In genomic region chr9:37965672-37966345, GRCh38 we compare ENCODE assay signal across 8 cellular contexts.
A peak's percentile ranks its signal among the peaks of the same experiment; 100 is the strongest.
DNase-seq lines count a peak whose midpoint lies in the region; ATAC-seq, FAIRE-seq and TF ChIP-seq lines count a peak whose summit lies in the region.
"Not testable (repeated sequence)": the region's sequence is repeated elsewhere in the genome, so short reads cannot be mapped to it uniquely, and the experiment has no call there.

No MANE protein-coding gene starts in this region.

- peak overlapping the region; percentile 63 for H3K4me3 Mint-ChIP-seq in Caco-2 (ENCODE audit: unreplicated experiment)
- not testable (repeated sequence) for H3K4me3 Mint-ChIP-seq in activated CD4-positive, alpha-beta T cell treated with anti-CD3 and anti-CD28 coated beads for 36 hours

- not testable (repeated sequence) for DNase-seq in Caco-2
- peak; percentile 25 for DNase-seq in Jurkat, Clone E6-1 (ENCODE audit: low read depth, low spot score)
- peak; percentile 18 for DNase-seq in activated CD4-positive, alpha-beta T cell treated with anti-CD3 and anti-CD28 coated beads for 36 hours
- DNase-seq in choroid plexus epithelial cell (ENCODE audit: low read depth) (peak; percentile 59), HepG2 (ENCODE audit: low spot score) (peak; percentile 29)
- peak; percentile 54 for DNase-seq in stimulated activated CD8-positive, alpha-beta memory T cell treated with anti-CD3 and anti-CD28 coated beads, Interleukin-4, amount 100 ng/mL, for 48 hours

- H3K36me3 Mint-ChIP-seq in Caco-2 (ENCODE audit: insufficient read depth, unreplicated experiment): peaks cover 39% of the 10 kb centered on the region
- not testable (repeated sequence) for H3K36me3 Mint-ChIP-seq in activated CD4-positive, alpha-beta T cell treated with anti-CD3 and anti-CD28 coated beads for 36 hours (ENCODE audit: low read depth)

- H3K27ac Mint-ChIP-seq in Caco-2 (ENCODE audit: unreplicated experiment): peak overlapping the region; percentile 90
- not testable (repeated sequence) for H3K27ac Mint-ChIP-seq in activated CD4-positive, alpha-beta T cell treated with anti-CD3 and anti-CD28 coated beads for 36 hours

- H3K9me3 Mint-ChIP-seq in Caco-2 (ENCODE audit: unreplicated experiment); activated CD4-positive, alpha-beta T cell treated with anti-CD3 and anti-CD28 coated beads for 36 hours (ENCODE audit: low read depth): not testable (repeated sequence)

- peak; percentile 65 for ATAC-seq in GM19452 (IDR thresholded peaks at IDR 0.05; ENCODE audit: unreplicated experiment)
- ATAC-seq in HG02840 (IDR thresholded peaks at IDR 0.05; ENCODE audit: low FRiP score, unreplicated experiment): peak; percentile 52
- peak; percentile 79 for ATAC-seq in activated CD4-positive, alpha-beta T cell treated with anti-CD3 and anti-CD28 coated beads for 36 hours
- not testable (repeated sequence) for ATAC-seq in HepG2

- not testable (repeated sequence) for BruUV-seq in Caco-2 (replicated peaks; lab: Mats Ljungman, UMichigan); HepG2 (replicated peaks; lab: Mats Ljungman, UMichigan)

- H3K9me3 ChIP-seq in Caco-2; HepG2 (ENCODE audit: low read length): not testable (repeated sequence)

- peak overlapping the region; percentile 58; the same call in 1 of the 2 replicates for H3K4me2 ChIP-seq in HepG2 (ENCODE audit: low read depth, low read length)

- POLR2A ChIA-PET in Caco-2 (lab: Charles Lee); activated CD4-positive, alpha-beta T cell treated with anti-CD3 and anti-CD28 coated beads for 36 hours (lab: Charles Lee): not testable (repeated sequence)
- POLR2A ChIA-PET in HepG2 (lab: Yijun Ruan, JAX): interaction anchor here (1.2 to 2.3 kb wide), 4 partner anchors 43 to 82 kb away, joined by 5 to 11 read pairs (median 8); no protein-coding TSS in a partner anchor

- WGBS in HepG2 (ENCODE audit: low lambda C conversion rate): 85% methylated on average over 5 of the region's 7 CpGs

- in situ Hi-C loops in HepG2 (cut with HindIII; ENCODE audit: extremely low pct_ligation_motif_present, low pct_unique_long_range_greater_than_20kb): not testable (repeated sequence)

- H3K4me1 Mint-ChIP-seq in Caco-2 (ENCODE audit: low read depth, unreplicated experiment): peaks cover 36% of the 10 kb centered on the region
- peaks cover 16% of the 10 kb centered on the region for H3K4me1 Mint-ChIP-seq in activated CD4-positive, alpha-beta T cell treated with anti-CD3 and anti-CD28 coated beads for 36 hours

- not testable (repeated sequence) for H3K27me3 ChIP-seq in Caco-2 (replicated peaks; ENCODE audit: control insufficient read depth, insufficient read depth, low read length); HepG2 (ENCODE audit: control insufficient read depth in 1 of 2, insufficient read depth in 2 of 2, low read length in 2 of 2)

- CTCF ChIA-PET in Caco-2 (lab: Charles Lee): interaction anchor here (2.5 kb wide), 1 partner anchor 52 kb away, joined by 10 read pairs; no protein-coding TSS in a partner anchor
- CTCF ChIA-PET in activated CD4-positive, alpha-beta T cell treated with anti-CD3 and anti-CD28 coated beads for 36 hours (lab: Charles Lee): interaction anchor here (1.0 to 1.5 kb wide), 3 partner anchors 9 to 55 kb away, joined by 3 to 4 read pairs (median 3); no protein-coding TSS in a partner anchor
- CTCF ChIA-PET in HepG2 (lab: Yijun Ruan, JAX; ENCODE audit: low intra/inter-chr PET ratio, low total read pairs): not testable (repeated sequence)

- not testable (repeated sequence) for H3K4me3 ChIP-seq in Caco-2 (ENCODE audit: low read depth, low read length); Jurkat, Clone E6-1 (ENCODE audit: low read length); choroid plexus epithelial cell (ENCODE audit: low read depth, low read length); HepG2 (replicated peaks in 1 of 3; ENCODE audit: insufficient read depth in 1 of 3, low read depth in 2 of 3, low read length in 3 of 3)

- H3K4me1 ChIP-seq in Caco-2: peaks cover 76% of the 10 kb centered on the region
- peaks cover 94% of the 10 kb centered on the region for H3K4me1 ChIP-seq in HepG2 (ENCODE audit: insufficient read depth, low read length)

- H3K27ac ChIP-seq in HepG2 (ENCODE audit: extremely low read length, insufficient read depth, low read length): peak overlapping the region; percentile 65

- intact Hi-C loops in Caco-2 (cut with micrococcal nuclease; ENCODE audit: unreplicated experiment) (loop anchor here (1.0 to 2.0 kb wide), 4 partner anchors 15 to 103 kb away; partner anchors contain the start of gene SHB), HepG2 (cut with micrococcal nuclease; ENCODE audit: unreplicated experiment) (loop anchor here (2.0 to 5.0 kb wide), 4 partner anchors 41 to 97 kb away; no protein-coding TSS in a partner anchor)
- intact Hi-C loops in activated CD4-positive, alpha-beta T cell treated with anti-CD3 and anti-CD28 coated beads for 36 hours (cut with DNase I, micrococcal nuclease): not testable (repeated sequence)

- not testable (repeated sequence) for TF ChIP-seq CTCF in Caco-2 (IDR thresholded peaks at IDR 0.05; ENCODE audit: insufficient read depth in 1 of 2, low read depth in 1 of 2, low read length in 1 of 2, severe bottlenecking in 1 of 2, unreplicated experiment in 1 of 2); choroid plexus epithelial cell (conservative IDR thresholded peaks at IDR 0.05; ENCODE audit: low read depth, low read length); HepG2 (CRISPR knock-in tag; IDR thresholded peaks at IDR 0.05)

- H2AFZ ChIP-seq in HepG2 (ENCODE audit: low read length): not testable (repeated sequence)

- TF ChIP-seq EP300 in HepG2 (IDR thresholded peaks at IDR 0.05; ENCODE audit: low read depth in 2 of 2, low read length in 2 of 2); HepG2 (CRISPR knock-in tag; IDR thresholded peaks at IDR 0.05; ENCODE audit: borderline replicate concordance): not testable (repeated sequence)

- peak overlapping the region; percentile 38 for H3K9ac ChIP-seq in HepG2 (ENCODE audit: insufficient read depth, low read depth, low read length)

- H4K20me1 ChIP-seq in HepG2 (ENCODE audit: insufficient read depth, low read length): peaks cover 62% of the 10 kb centered on the region

- peaks cover 21% of the 10 kb centered on the region for H3K79me2 ChIP-seq in HepG2 (ENCODE audit: insufficient read depth, low read length)

- H3K36me3 ChIP-seq in Caco-2 (ENCODE audit: control insufficient read depth, insufficient read depth, low read length): not testable (repeated sequence)
- peaks cover 14 to 59% of the 10 kb centered on the region in 2 experiments for H3K36me3 ChIP-seq in HepG2 (replicated peaks in 1 of 2; ENCODE audit: control insufficient read depth in 1 of 2, insufficient read depth in 2 of 2, low read length in 2 of 2)

- H3K27me3 Mint-ChIP-seq in Caco-2 (ENCODE audit: insufficient read depth, unreplicated experiment); activated CD4-positive, alpha-beta T cell treated with anti-CD3 and anti-CD28 coated beads for 36 hours: not testable (repeated sequence)

- not testable (repeated sequence) for TF ChIP-seq RAD21 in HepG2 (CRISPR knock-in tag; IDR thresholded peaks at IDR 0.05)

- not testable (repeated sequence) for TF ChIP-seq POLR2A in HepG2 (IDR thresholded peaks at IDR 0.05; ENCODE audit: insufficient read depth in 1 of 2, low read depth in 2 of 2, low read length in 2 of 2)

- not testable (repeated sequence) for FAIRE-seq in HepG2 (lab: Jason Lieb, UNC)

TF ChIP-seq in HepG2, 621 proteins besides CTCF, POLR2A, EP300 and RAD21:
- TF ChIP-seq RARA (CRISPR knock-in tag; IDR thresholded peaks at IDR 0.05): 0 out of 2 replicates have a peak, but pooled peaks have one; percentile 15
TF ChIP-seq in HepG2: peak in this region for 1; not testable (repeated sequence) for 620.
